20 cellular contexts compared by ENCODE assay signal in genomic region chr14:51473351-51473750, GRCh38.
"Had no signal": no experiment of that assay in that cellular context is flagged by ENCODE, and none has a peak within 500 bp of the region (broad histone marks: within the 10 kb centered on the region; RNA-seq: fewer than 3 reads in every experiment).

No MANE protein-coding gene starts in this region.

- H3K9me3 Mint-ChIP-seq: activated CD4-positive, alpha-beta T cell treated with anti-CD3 and anti-CD28 coated beads, Interleukin-2, amount 10 ng/mL, durations not matched to agents 24 days and 14 days; activated CD8-positive, alpha-beta T cell treated with anti-CD3 and anti-CD28 coated beads for 36 hours; activated naive CD4-positive, alpha-beta T cell treated with anti-CD3 and anti-CD28 coated beads, Interleukin-2, amount 10 ng/mL, durations not matched to agents 7 days and 5 days; activated naive CD8-positive, alpha-beta T cell treated with anti-CD3 and anti-CD28 coated beads, Interleukin-2, amount 50 U/mL, for 24 hours; activated T-cell treated with anti-CD3 and anti-CD28 coated beads, Interleukin-2, amount 50 U/mL, for 24 hours; dendritic cell treated with granulocyte-macrophage colony-stimulating factor and Interleukin-4, amounts not matched to agents 40 ng/mL and 50 ng/mL, for 4 days; T-cell had no signal

- H3K9me3 ChIP-seq: gastrocnemius medialis, heart left ventricle, left lung, transverse colon had no signal

- H3K4me3 ChIP-seq: gastrocnemius medialis, heart left ventricle, left lung, transverse colon had no signal

- ATAC-seq: activated CD8-positive, alpha-beta T cell treated with anti-CD3 and anti-CD28 coated beads for 36 hours; activated naive CD8-positive, alpha-beta T cell treated with anti-CD3 and anti-CD28 coated beads, Interleukin-2, amount 50 U/mL, for 24 hours; gastrocnemius medialis; heart left ventricle; left lung; T-cell had no signal

- H3K4me3 Mint-ChIP-seq: activated CD4-positive, alpha-beta T cell treated with anti-CD3 and anti-CD28 coated beads, Interleukin-2, amount 10 ng/mL, durations not matched to agents 24 days and 14 days; activated CD8-positive, alpha-beta T cell treated with anti-CD3 and anti-CD28 coated beads for 36 hours; activated naive CD4-positive, alpha-beta T cell treated with anti-CD3 and anti-CD28 coated beads, Interleukin-2, amount 10 ng/mL, durations not matched to agents 7 days and 5 days; activated naive CD8-positive, alpha-beta T cell treated with anti-CD3 and anti-CD28 coated beads, Interleukin-2, amount 50 U/mL, for 24 hours; activated T-cell treated with anti-CD3 and anti-CD28 coated beads, Interleukin-2, amount 50 U/mL, for 24 hours; dendritic cell treated with granulocyte-macrophage colony-stimulating factor and Interleukin-4, amounts not matched to agents 40 ng/mL and 50 ng/mL, for 4 days; T-cell had no signal

- H3K27me3 ChIP-seq: gastrocnemius medialis, left lung, transverse colon had no signal

- H3K36me3 Mint-ChIP-seq: activated naive CD4-positive, alpha-beta T cell treated with anti-CD3 and anti-CD28 coated beads, Interleukin-2, amount 10 ng/mL, durations not matched to agents 7 days and 5 days; T-cell had no signal

- H3K4me1 ChIP-seq: left lung had no signal

- H3K36me3 ChIP-seq: gastrocnemius medialis, heart left ventricle, left lung, transverse colon had no signal

- H3K4me1 Mint-ChIP-seq: activated CD4-positive, alpha-beta T cell treated with anti-CD3 and anti-CD28 coated beads, Interleukin-2, amount 10 ng/mL, durations not matched to agents 24 days and 14 days; activated naive CD4-positive, alpha-beta T cell treated with anti-CD3 and anti-CD28 coated beads, Interleukin-2, amount 10 ng/mL, durations not matched to agents 7 days and 5 days; T-cell had no signal

- H3K27ac ChIP-seq: gastrocnemius medialis, heart left ventricle, left lung, transverse colon had no signal

- H3K27ac Mint-ChIP-seq: activated CD4-positive, alpha-beta T cell treated with anti-CD3 and anti-CD28 coated beads, Interleukin-2, amount 10 ng/mL, durations not matched to agents 24 days and 14 days; activated CD8-positive, alpha-beta T cell treated with anti-CD3 and anti-CD28 coated beads for 36 hours; activated naive CD4-positive, alpha-beta T cell treated with anti-CD3 and anti-CD28 coated beads, Interleukin-2, amount 10 ng/mL, durations not matched to agents 7 days and 5 days; activated naive CD8-positive, alpha-beta T cell treated with anti-CD3 and anti-CD28 coated beads, Interleukin-2, amount 50 U/mL, for 24 hours; activated T-cell treated with anti-CD3 and anti-CD28 coated beads, Interleukin-2, amount 50 U/mL, for 24 hours; dendritic cell treated with granulocyte-macrophage colony-stimulating factor and Interleukin-4, amounts not matched to agents 40 ng/mL and 50 ng/mL, for 4 days; T-cell had no signal

- DNase-seq: activated CD4-positive, alpha-beta T cell treated with anti-CD3 and anti-CD28 coated beads, Interleukin-2, amount 10 ng/mL, durations not matched to agents 24 days and 14 days; activated CD8-positive, alpha-beta T cell treated with anti-CD3 and anti-CD28 coated beads for 36 hours; activated effector memory CD4-positive, alpha-beta T cell treated with Interleukin-2 at 50 U/mL for 16 hours; activated naive CD4-positive, alpha-beta T cell treated with anti-CD3 and anti-CD28 coated beads, Interleukin-2, amount 10 ng/mL, durations not matched to agents 7 days and 5 days; activated naive CD8-positive, alpha-beta T cell treated with anti-CD3 and anti-CD28 coated beads, Interleukin-2, amount 50 U/mL, for 24 hours; activated T-cell treated with anti-CD3 and anti-CD28 coated beads, Interleukin-2, amount 50 U/mL, for 24 hours; anterior cingulate cortex; cerebellar nuclear complex; effector memory CD4-positive, alpha-beta T cell; gastrocnemius medialis; heart left ventricle; left lung; occipital lobe; retina; stimulated activated CD4-positive, alpha-beta T cell treated with anti-CD3 and anti-CD28 coated beads, Interleukin-12 subunit alpha, Interleukin-12 subunit beta, amount 100 ng/mL, for 4 hours; stimulated activated CD4-positive, alpha-beta T cell treated with anti-CD3 and anti-CD28 coated beads, Interleukin-2, amount 100 ng/mL, for 24 hours; stimulated activated naive CD4-positive, alpha-beta T cell treated with Interleukin-2 at 50 U/mL for 16 hours; T-cell; transverse colon had no signal
